1 cellular context compared by ENCODE assay signal in genomic region chr19:55257461-55258411, GRCh38.
A peak's percentile ranks its signal among the peaks of the same experiment; 100 is the strongest.
TF ChIP-seq lines count a peak whose summit lies in the region.

No MANE protein-coding gene starts in this region.

TF ChIP-seq in K562, 482 proteins besides CTCF, POLR2A, EP300 and RAD21 (continued from another document and continues in another):
- TF ChIP-seq ZNF592 (IDR thresholded peaks at IDR 0.05) (0 out of 2 replicates have a peak, but pooled peaks have one; percentile 48), NCOA4 (IDR thresholded peaks at IDR 0.05; ENCODE audit: partially characterized antibody) (no peak), SNIP1 (IDR thresholded peaks at IDR 0.05; ENCODE audit: low read depth) (no peak), ZNF551 (CRISPR knock-in tag; IDR thresholded peaks at IDR 0.05) (no peak), KLF6 (CRISPR knock-in tag; IDR thresholded peaks at IDR 0.05; ENCODE audit: borderline replicate concordance) (no peak), TARDBP (IDR thresholded peaks at IDR 0.05) (no peak), AFF4 (CRISPR knock-in tag; IDR thresholded peaks at IDR 0.05) (no peak), HBP1 (CRISPR knock-in tag; IDR thresholded peaks at IDR 0.05) (peak; percentile 67; the same call in 1 of the 2 replicates), ZC3H11A (IDR thresholded peaks at IDR 0.05; ENCODE audit: low read depth, low read length) (no peak), ETS2 (tag; IDR thresholded peaks at IDR 0.05; ENCODE audit: borderline replicate concordance, poor library complexity, severe bottlenecking) (no peak), ZNF133 (CRISPR knock-in tag; IDR thresholded peaks at IDR 0.05) (no peak), ZNF224 (CRISPR knock-in tag; IDR thresholded peaks at IDR 0.05) (no peak), ATF2 (CRISPR knock-in tag; IDR thresholded peaks at IDR 0.05) (no peak), CTBP1 (IDR thresholded peaks at IDR 0.05; ENCODE audit: borderline replicate concordance) (no peak), CREB3L1 (IDR thresholded peaks at IDR 0.05; ENCODE audit: borderline replicate concordance, low read depth) (no peak; the same call in 1 of the 2 replicates), ZNF165 (CRISPR knock-in tag; IDR thresholded peaks at IDR 0.05; ENCODE audit: borderline replicate concordance) (no peak), NCOA1 (IDR thresholded peaks at IDR 0.05; ENCODE audit: low read depth) (no peak), SIN3A (IDR thresholded peaks at IDR 0.05; ENCODE audit: borderline replicate concordance in 2 of 2, control insufficient read depth in 1 of 2, low read depth in 2 of 2, low read length in 2 of 2) (peak; percentile 35 to 95; a peak in 2 of 4 replicates), HCFC1 (IDR thresholded peaks at IDR 0.05; ENCODE audit: low read depth, low read length) (no peak), TRIM24 (IDR thresholded peaks at IDR 0.05) (peak; percentile 27 to 59; a peak in 1 of 4 replicates), ZSCAN29 (IDR thresholded peaks at IDR 0.05) (no peak), ZNF282 (CRISPR knock-in tag; IDR thresholded peaks at IDR 0.05) (no peak), SMAD3 (CRISPR knock-in tag; conservative IDR thresholded peaks at IDR 0.05) (no peak), SMARCA4 (IDR thresholded peaks at IDR 0.05) (no peak), SMARCC2 (IDR thresholded peaks at IDR 0.05; ENCODE audit: low read depth) (no peak), ZNF436 (CRISPR knock-in tag; IDR thresholded peaks at IDR 0.05) (no peak), MAX (CRISPR knock-in tag; IDR thresholded peaks at IDR 0.05) (peak; percentile 75), BDP1 (IDR thresholded peaks at IDR 0.05; ENCODE audit: insufficient read depth, insufficient read length) (no peak), RUNX1 (IDR thresholded peaks at IDR 0.05; ENCODE audit: low read depth) (no peak), SMARCA5 (IDR thresholded peaks at IDR 0.05) (no peak), CHD1 (IDR thresholded peaks at IDR 0.05; ENCODE audit: low read length) (no peak), BCLAF1 (IDR thresholded peaks at IDR 0.05; ENCODE audit: borderline replicate concordance in 1 of 2, control insufficient read depth in 1 of 2, low read depth in 2 of 2, low read length in 1 of 2) (no peak), ZNF586 (CRISPR knock-in tag; conservative IDR thresholded peaks at IDR 0.05) (no peak), HMG20B (CRISPR knock-in tag; IDR thresholded peaks at IDR 0.05) (no peak), RBM17 (IDR thresholded peaks at IDR 0.05; ENCODE audit: borderline replicate concordance, low read depth, low read length) (no peak), THAP7 (CRISPR knock-in tag; IDR thresholded peaks at IDR 0.05) (no peak), LEF1 (IDR thresholded peaks at IDR 0.05) (no peak), ZNF280B (CRISPR knock-in tag; IDR thresholded peaks at IDR 0.05) (no peak)
